ENCODE assay signal across 15 cellular contexts in the genomic region with DNA sequence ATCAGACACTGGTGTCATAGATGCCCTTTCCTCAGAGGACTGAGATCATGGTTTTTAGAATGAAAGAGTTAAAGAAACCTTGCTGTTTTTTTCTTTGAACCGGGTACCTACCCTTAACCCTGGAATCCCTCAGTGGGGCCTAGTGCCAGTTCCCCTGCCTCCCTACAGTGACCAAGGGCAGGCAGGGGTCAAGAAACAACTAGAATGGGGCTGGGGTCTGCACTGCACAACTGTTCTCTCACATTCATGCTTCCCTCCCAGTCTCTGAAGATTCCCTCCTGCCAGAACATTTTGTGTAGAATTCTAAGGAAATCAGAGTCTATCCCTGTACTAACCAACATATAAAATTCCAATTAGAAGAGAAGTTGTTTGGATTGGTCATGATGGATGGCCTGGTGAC. TPM values are rescaled to one million over a fixed set of nuclear protein-coding genes. Genes with fewer than 3 reads are reported as not detected.
DNase-seq lines count a peak whose midpoint lies in the region; ATAC-seq and TF ChIP-seq lines count a peak whose summit lies in the region.
"Had no signal": no experiment of that assay in that cellular context is flagged by ENCODE, and none has a peak within 500 bp of the region (broad histone marks: within the 10 kb centered on the region; RNA-seq: fewer than 3 reads in every experiment).

No MANE protein-coding gene starts in this region.

- intact Hi-C loops in CD4-positive, alpha-beta T cell (cut with DNase I, micrococcal nuclease), result loop anchor here in 1 of 2 experiments (10.0 kb wide), 1 partner anchor 1771 kb away; no protein-coding TSS in a partner anchor

- H3K4me3 Mint-ChIP-seq in CD4-positive, alpha-beta T cell, result peak overlapping the region; percentile 43
- H3K4me3 Mint-ChIP-seq in activated CD8-positive, alpha-beta T cell treated with anti-CD3 and anti-CD28 coated beads, Interleukin-2, amount 10 ng/mL, durations not matched to agents 7 days and 5 days, result peak overlapping the region; percentile 26

- H4K91ac ChIP-seq in mesenchymal stem cell (ENCODE audit: low read length), result no peak overlapping the region

- H4K8ac ChIP-seq in mesenchymal stem cell (ENCODE audit: low read length), result no peak overlapping the region

- H3K18ac ChIP-seq in mesenchymal stem cell (ENCODE audit: low read depth in 1 of 2, low read length in 2 of 2), result peak overlapping the region in 1 of 2 experiments; percentile 73

- H3K4me1 Mint-ChIP-seq in CD4-positive, alpha-beta T cell (ENCODE audit: low read depth), result peaks cover 100% of the 10 kb centered on the region
- H3K4me1 Mint-ChIP-seq in activated CD8-positive, alpha-beta T cell treated with anti-CD3 and anti-CD28 coated beads, Interleukin-2, amount 10 ng/mL, durations not matched to agents 7 days and 5 days (ENCODE audit: low read depth), result peaks cover 99% of the 10 kb centered on the region

- no peak overlapping the region for H2BK15ac ChIP-seq in mesenchymal stem cell (ENCODE audit: low read depth, poor library complexity, severe bottlenecking)

- no peak overlapping the region for H2BK12ac ChIP-seq in mesenchymal stem cell (ENCODE audit: low read length in 2 of 2)

- peak overlapping the region in 1 of 2 experiments; percentile 9 for H3K23ac ChIP-seq in mesenchymal stem cell (ENCODE audit: low read length in 2 of 2)

- H2AFZ ChIP-seq in ACC112 (ENCODE audit: low read length, unreplicated experiment) (no peak overlapping the region), mesenchymal stem cell (ENCODE audit: low read depth, low read length) (no peak overlapping the region)

- H3K27ac Mint-ChIP-seq in CD4-positive, alpha-beta T cell, result peak overlapping the region; percentile 96
- H3K27ac Mint-ChIP-seq in activated CD8-positive, alpha-beta T cell treated with anti-CD3 and anti-CD28 coated beads, Interleukin-2, amount 10 ng/mL, durations not matched to agents 7 days and 5 days, result peak overlapping the region; percentile 93

- TF ChIP-seq CTCF in CD4-positive, alpha-beta T cell (IDR thresholded peaks at IDR 0.05), result no peak

- H3K79me1 ChIP-seq in mesenchymal stem cell (replicated peaks; ENCODE audit: low read length, poor library complexity, severe bottlenecking), result peaks cover 18% of the 10 kb centered on the region

- H3K14ac ChIP-seq in mesenchymal stem cell (ENCODE audit: low read length in 2 of 2), result no peak overlapping the region

- H3K4me1 ChIP-seq in ACC112 (ENCODE audit: control insufficient read depth, insufficient read depth, low read length, unreplicated experiment), result peaks cover 63% of the 10 kb centered on the region
- H3K4me1 ChIP-seq in mesenchymal stem cell (ENCODE audit: control insufficient read depth, insufficient read depth, low read depth, low read length), result peaks cover 13% of the 10 kb centered on the region

- no peaks in the 10 kb centered on the region for H3K27me3 ChIP-seq in ACC112 (ENCODE audit: insufficient read depth, low read length)
- no peaks in the 10 kb centered on the region for H3K27me3 ChIP-seq in CD4-positive, alpha-beta T cell (ENCODE audit: control insufficient read depth, insufficient read depth, low read length)
- no peaks in the 10 kb centered on the region for H3K27me3 ChIP-seq in mesenchymal stem cell (ENCODE audit: control insufficient read depth in 1 of 2, insufficient read depth in 1 of 2, low read length in 2 of 2)
- H3K27me3 ChIP-seq: foreskin keratinocyte had no signal

- H3K9me3 ChIP-seq in CD4-positive, alpha-beta T cell (ENCODE audit: control insufficient read depth, low read length), result no peaks in the 10 kb centered on the region
- H3K9me3 ChIP-seq in mesenchymal stem cell (ENCODE audit: control insufficient read depth, low read length), result no peaks in the 10 kb centered on the region

- no peak overlapping the region for H2BK5ac ChIP-seq in mesenchymal stem cell (ENCODE audit: low read depth, low read length, poor library complexity, severe bottlenecking)

- H3K9ac ChIP-seq in mesenchymal stem cell (ENCODE audit: low read length), result no peak overlapping the region

- POLR2A ChIA-PET in CD4-positive, alpha-beta T cell (lab: Charles Lee), result interaction anchor here (1.0 to 10.0 kb wide), 10 partner anchors 8 to 126 kb away, joined by 3 to 297 read pairs (median 11); a partner anchor contains a TSS
- POLR2A ChIA-PET in activated CD8-positive, alpha-beta T cell treated with anti-CD3 and anti-CD28 coated beads, Interleukin-2, amount 10 ng/mL, durations not matched to agents 7 days and 5 days (lab: Charles Lee), result interaction anchor here (0.8 to 2.7 kb wide), 7 partner anchors 10 to 47 kb away, joined by 3 to 25 read pairs (median 4); no protein-coding TSS in a partner anchor

- H3K4ac ChIP-seq in mesenchymal stem cell (ENCODE audit: low read depth in 1 of 2, low read length in 2 of 2), result no peak overlapping the region

- no peak overlapping the region for H3K4me2 ChIP-seq in mesenchymal stem cell (ENCODE audit: low read length, poor library complexity, severe bottlenecking)

- H3K27me3 Mint-ChIP-seq in CD4-positive, alpha-beta T cell, result no peaks in the 10 kb centered on the region
- no peaks in the 10 kb centered on the region for H3K27me3 Mint-ChIP-seq in activated CD8-positive, alpha-beta T cell treated with anti-CD3 and anti-CD28 coated beads, Interleukin-2, amount 10 ng/mL, durations not matched to agents 7 days and 5 days (ENCODE audit: low read depth)

- peaks cover 100% of the 10 kb centered on the region for H3K36me3 Mint-ChIP-seq in CD4-positive, alpha-beta T cell (ENCODE audit: low read depth)
- peaks cover 98% of the 10 kb centered on the region for H3K36me3 Mint-ChIP-seq in activated CD8-positive, alpha-beta T cell treated with anti-CD3 and anti-CD28 coated beads, Interleukin-2, amount 10 ng/mL, durations not matched to agents 7 days and 5 days (ENCODE audit: low read depth)

- H3K4me3 ChIP-seq in ACC112 (ENCODE audit: low read depth, low read length) (no peak overlapping the region), mesenchymal stem cell (ENCODE audit: insufficient read depth in 1 of 2, low read depth in 1 of 2, low read length in 2 of 2) (no peak overlapping the region)
- H3K4me3 ChIP-seq: K562 had no signal

- H3K36me3 ChIP-seq in ACC112 (ENCODE audit: insufficient read depth, low read length) (peaks cover 68% of the 10 kb centered on the region), mesenchymal stem cell (ENCODE audit: control insufficient read depth in 1 of 2, insufficient read depth in 2 of 2, low read depth in 1 of 2, low read length in 2 of 2) (peaks cover 20 to 91% of the 10 kb centered on the region in 2 experiments)

- H2BK120ac ChIP-seq in mesenchymal stem cell (ENCODE audit: low read depth, low read length), result no peak overlapping the region

- no peaks in the 10 kb centered on the region for H3K9me3 Mint-ChIP-seq in CD4-positive, alpha-beta T cell
- H3K9me3 Mint-ChIP-seq in activated CD8-positive, alpha-beta T cell treated with anti-CD3 and anti-CD28 coated beads, Interleukin-2, amount 10 ng/mL, durations not matched to agents 7 days and 5 days (ENCODE audit: insufficient read depth), result no peaks in the 10 kb centered on the region

- no peak for DNase-seq in CD4-positive, alpha-beta T cell
- DNase-seq in activated CD8-positive, alpha-beta T cell treated with anti-CD3 and anti-CD28 coated beads, Interleukin-2, amount 10 ng/mL, durations not matched to agents 7 days and 5 days, result no peak
- no peak for DNase-seq in mesenchymal stem cell
- no peak for DNase-seq in GM19238 (ENCODE audit: insufficient read length, low spot score)
- no peak for DNase-seq in NCI-H524 (lab: John Stamatoyannopoulos, UW)
- DNase-seq: aorta; foreskin keratinocyte; midbrain; NCI-H187; NCI-H748 treated with DMSO at 0.1 percent for 48 hours; stimulated activated CD8-positive, alpha-beta memory T cell treated with anti-CD3 and anti-CD28 coated beads, Interleukin-4, amount 100 ng/mL, for 48 hours had no signal

- H3K27ac ChIP-seq in ACC112 (ENCODE audit: low read depth, low read length), result peak overlapping the region; percentile 91
- H3K27ac ChIP-seq in CD4-positive, alpha-beta T cell (ENCODE audit: low read depth, low read length), result peak overlapping the region; percentile 96
- H3K27ac ChIP-seq in mesenchymal stem cell (ENCODE audit: low read length, poor library complexity, severe bottlenecking), result no peak overlapping the region
- H3K27ac ChIP-seq: foreskin keratinocyte had no signal

- H2AK5ac ChIP-seq in mesenchymal stem cell (ENCODE audit: low read length, severe bottlenecking), result peak overlapping the region; percentile 39

- CTCF ChIA-PET in CD4-positive, alpha-beta T cell (lab: Charles Lee), result interaction anchor here (1.4 to 1.7 kb wide), 4 partner anchors 11 to 47 kb away, joined by 4 to 7 read pairs (median 6); no protein-coding TSS in a partner anchor
- CTCF ChIA-PET in activated CD8-positive, alpha-beta T cell treated with anti-CD3 and anti-CD28 coated beads, Interleukin-2, amount 10 ng/mL, durations not matched to agents 7 days and 5 days (lab: Charles Lee), result interaction anchor here (1.0 to 3.4 kb wide), 2 partner anchors 10 to 39 kb away, joined by 3 to 11 read pairs; no protein-coding TSS in a partner anchor

- no peak for ATAC-seq in CD4-positive, alpha-beta T cell (ENCODE audit: poor library complexity)
- no peak for ATAC-seq in activated CD8-positive, alpha-beta T cell treated with anti-CD3 and anti-CD28 coated beads, Interleukin-2, amount 10 ng/mL, durations not matched to agents 7 days and 5 days
- ATAC-seq in HG03571 (IDR thresholded peaks at IDR 0.05; ENCODE audit: unreplicated experiment), result no peak
- ATAC-seq: foreskin keratinocyte, K562, Right ventricle myocardium inferior had no signal

- peaks cover 64% of the 10 kb centered on the region for H3K79me2 ChIP-seq in ACC112 (ENCODE audit: control insufficient read depth, insufficient read depth, low read length, unreplicated experiment)

- WGBS in mesenchymal stem cell, result 100% methylated on average over 1 of the region's 1 CpG

RNA-seq across cellular contexts. Expression of a gene that starts 47.9 kb away (rescaled TPM):
- 100 to 1,000 TPM; 203 to 205 TPM for total RNA-seq in CD4-positive, alpha-beta T cell
- total RNA-seq in activated CD8-positive, alpha-beta T cell treated with anti-CD3 and anti-CD28 coated beads, Interleukin-2, amount 10 ng/mL, durations not matched to agents 7 days and 5 days, result 10 to 100 TPM; 62.7 to 64.5 TPM
- polyA plus RNA-seq in mesenchymal stem cell (2013, experiment 1 of 2), result 195 TPM
- polyA plus RNA-seq in mesenchymal stem cell (2013, experiment 2 of 2), result 202 TPM
